Comparison of ENCODE assay signal across 21 cellular contexts in genomic region chr10:71398991-71399375, GRCh38. TPM values are rescaled to one million over a fixed set of nuclear protein-coding genes. Genes with fewer than 3 reads are reported as not detected.
DNase-seq lines count a peak whose midpoint lies in the region; ATAC-seq and TF ChIP-seq lines count a peak whose summit lies in the region.
"Had no signal": no experiment of that assay in that cellular context is flagged by ENCODE, and none has a peak within 500 bp of the region (broad histone marks: within the 10 kb centered on the region; RNA-seq: fewer than 3 reads in every experiment).

No MANE protein-coding gene starts in this region.

- H3K9me2 ChIP-seq in GM23338 (ENCODE audit: insufficient read depth): no peaks in the 10 kb centered on the region

- H3K27me3 ChIP-seq in GM23338 (ENCODE audit: insufficient read depth) (peaks cover 48% of the 10 kb centered on the region), neural progenitor cell (peaks cover 64% of the 10 kb centered on the region)

- no peak for TF ChIP-seq CTCF in GM23338 (conservative IDR thresholded peaks at IDR 0.05; ENCODE audit: low read depth in 2 of 2)
- TF ChIP-seq CTCF in coronary artery (IDR thresholded peaks at IDR 0.05): no peak
- TF ChIP-seq CTCF in neural progenitor cell (IDR thresholded peaks at IDR 0.05): no peak

- H3K27ac Mint-ChIP-seq in GM23338 (no peak overlapping the region), neural progenitor cell (no peak overlapping the region)
- H3K27ac Mint-ChIP-seq in activated T-cell treated with anti-CD3 and anti-CD28 coated beads, Interleukin-2, amount 50 U/mL, for 24 hours: no peak overlapping the region
- H3K27ac Mint-ChIP-seq: B cell had no signal

- peak overlapping the region; percentile 27; the same call in 1 of the 2 replicates for H3K4me2 ChIP-seq in GM23338
- no peak overlapping the region for H3K4me2 ChIP-seq in neural progenitor cell

- no peak for ATAC-seq in GM23338

- no peak overlapping the region for H3K9ac ChIP-seq in neural progenitor cell

- peaks cover 21% of the 10 kb centered on the region for H3K4me1 ChIP-seq in GM23338 (ENCODE audit: insufficient read depth)
- H3K4me1 ChIP-seq in neural progenitor cell: peaks cover 11% of the 10 kb centered on the region

- H3K9me3 Mint-ChIP-seq in GM23338 (no peaks in the 10 kb centered on the region), neural progenitor cell (no peaks in the 10 kb centered on the region)
- H3K9me3 Mint-ChIP-seq in activated T-cell treated with anti-CD3 and anti-CD28 coated beads, Interleukin-2, amount 50 U/mL, for 24 hours: no peaks in the 10 kb centered on the region

- H3K9me3 ChIP-seq in neural progenitor cell (ENCODE audit: low read depth): no peaks in the 10 kb centered on the region

- H3K27ac ChIP-seq in GM23338 (ENCODE audit: low read depth) (no peak overlapping the region), coronary artery (no peak overlapping the region), neural progenitor cell (no peak overlapping the region)
- H3K27ac ChIP-seq: HL-60 had no signal

- 0 out of 2 replicates have a peak, but pooled peaks cover 3% of the 10 kb centered on the region for H3F3A ChIP-seq in GM23338 (replicated peaks; ENCODE audit: low read depth)
- H3F3A ChIP-seq in neural progenitor cell (ENCODE audit: low read depth): peaks cover 8% of the 10 kb centered on the region

- H4K20me1 ChIP-seq in GM23338 (replicated peaks; ENCODE audit: insufficient read depth) (0 out of 2 replicates have a peak, but pooled peaks cover 5% of the 10 kb centered on the region), neural progenitor cell (ENCODE audit: low read depth) (peaks cover 20% of the 10 kb centered on the region)

- H3K4me3 Mint-ChIP-seq in GM23338 (peak overlapping the region; percentile 21; the same call in 1 of the 3 replicates), neural progenitor cell (peak overlapping the region; percentile 10)
- H3K4me3 Mint-ChIP-seq in activated T-cell treated with anti-CD3 and anti-CD28 coated beads, Interleukin-2, amount 50 U/mL, for 24 hours: no peak overlapping the region
- H3K4me3 Mint-ChIP-seq: B cell had no signal

- DNase-seq in NCI-H2171 treated with DMSO at 0.1 percent for 48 hours (lab: John Stamatoyannopoulos, UW): peak; percentile 23
- DNase-seq in NCI-H2171 (lab: John Stamatoyannopoulos, UW): no peak
- no peak for DNase-seq in GM23338 (ENCODE audit: low spot score)
- peak; percentile 43 for DNase-seq in coronary artery (ENCODE audit: low spot score)
- DNase-seq in neural progenitor cell (ENCODE audit: low spot score): no peak
- no peak for DNase-seq in activated T-cell treated with anti-CD3 and anti-CD28 coated beads, Interleukin-2, amount 50 U/mL, for 24 hours
- DNase-seq in anterior cingulate cortex (lab: John Stamatoyannopoulos, UW): no peak
- no peak for DNase-seq in NCI-H2196 treated with DMSO at 0.1 percent for 48 hours (lab: John Stamatoyannopoulos, UW; ENCODE audit: unreplicated experiment)
- DNase-seq: 8988T, DMS79 treated with DMSO at 0.1 percent for 48 hours, HCEC 1CT, NCI-H1092 treated with DMSO at 0.1 percent for 48 hours, NCI-H146, NCI-H2029 treated with DMSO at 0.1 percent for 48 hours, NCI-H510A, NCI-H774, SHP77 had no signal

- H2AFZ ChIP-seq in GM23338: no peak overlapping the region
- H2AFZ ChIP-seq in neural progenitor cell (replicated peaks): no peak overlapping the region

- H3K79me2 ChIP-seq in GM23338 (replicated peaks; ENCODE audit: insufficient read depth): no peaks in the 10 kb centered on the region
- H3K79me2 ChIP-seq in neural progenitor cell (ENCODE audit: low read depth): no peaks in the 10 kb centered on the region

- H3K36me3 ChIP-seq in GM23338 (ENCODE audit: insufficient read depth): no peaks in the 10 kb centered on the region
- no peaks in the 10 kb centered on the region for H3K36me3 ChIP-seq in neural progenitor cell

- H3K27me3 Mint-ChIP-seq in GM23338 (ENCODE audit: insufficient read depth, low read depth, poor library complexity) (peaks cover 33% of the 10 kb centered on the region), neural progenitor cell (ENCODE audit: insufficient read depth, low read depth) (peaks cover 41% of the 10 kb centered on the region)
- peaks cover 60% of the 10 kb centered on the region for H3K27me3 Mint-ChIP-seq in activated T-cell treated with anti-CD3 and anti-CD28 coated beads, Interleukin-2, amount 50 U/mL, for 24 hours

- H3K4me3 ChIP-seq in GM23338 (no peak overlapping the region), coronary artery (peak overlapping the region; percentile 77), neural progenitor cell (no peak overlapping the region)

- H3K36me3 Mint-ChIP-seq in GM23338 (ENCODE audit: low read depth): no peaks in the 10 kb centered on the region
- peaks cover 2% of the 10 kb centered on the region for H3K36me3 Mint-ChIP-seq in neural progenitor cell
- H3K36me3 Mint-ChIP-seq in activated T-cell treated with anti-CD3 and anti-CD28 coated beads, Interleukin-2, amount 50 U/mL, for 24 hours (ENCODE audit: low read depth): no peaks in the 10 kb centered on the region

- H3K4me1 Mint-ChIP-seq in GM23338 (peaks cover 18% of the 10 kb centered on the region), neural progenitor cell (peaks cover 14% of the 10 kb centered on the region)
- H3K4me1 Mint-ChIP-seq in activated T-cell treated with anti-CD3 and anti-CD28 coated beads, Interleukin-2, amount 50 U/mL, for 24 hours (ENCODE audit: low read depth): peaks cover 10% of the 10 kb centered on the region

TF ChIP-seq in GM23338, 12 proteins besides CTCF, POLR2A, EP300 and RAD21:
- TF ChIP-seq ZNF331 (CRISPR knock-in tag; IDR thresholded peaks at IDR 0.05; ENCODE audit: low read depth): no peak
- no peak for TF ChIP-seq EZH2 (IDR thresholded peaks at IDR 0.05; ENCODE audit: low read depth, unreplicated experiment)
- TF ChIP-seq NANOG (IDR thresholded peaks at IDR 0.05; ENCODE audit: borderline replicate concordance): no peak
- TF ChIP-seq CREB1 (CRISPR knock-in tag; IDR thresholded peaks at IDR 0.05; ENCODE audit: low read depth): no peak

RNA-seq across cellular contexts. Expression of gene CDH23, which starts 2.3 kb away (rescaled TPM):
- 4.3 and 6.2 TPM in 2 replicates for total RNA-seq in GM23338 (2014; rRNA removed; shearing (Covaris generic))
- 0.73 and 0.95 TPM in 2 replicates for polyA plus RNA-seq in GM23338 (2016; fragmentation: Nextera tagmentation; extraction: Ambion mirVana)
- 5.9 and 10.3 TPM in 2 replicates for total RNA-seq in neural progenitor cell (ENCODE audit: low replicate concordance)
- total RNA-seq: M059J, RPMI7951 had no signal

Comparison
In these comparisons a context has a peak if more than half of its experiments do, and no peak if none do; other contexts are left out.
1. DNase-seq: peak in NCI-H2171 treated with DMSO at 0.1 percent for 48 hours (single experiment) and coronary artery (single experiment); none in NCI-H2171 (single experiment), GM23338 (single experiment), neural progenitor cell (single experiment), activated T-cell treated with anti-CD3 and anti-CD28 coated beads, Interleukin-2, amount 50 U/mL, for 24 hours (single experiment), anterior cingulate cortex (0 of 58) and NCI-H2196 treated with DMSO at 0.1 percent for 48 hours (single experiment).